ENCODE assay signal across 11 cellular contexts in genomic region chr18:58196164-58196563, GRCh38.
DNase-seq lines count a peak whose midpoint lies in the region; ATAC-seq, FAIRE-seq and TF ChIP-seq lines count a peak whose summit lies in the region.
"Had no signal": no experiment of that assay in that cellular context is flagged by ENCODE, and none has a peak within 500 bp of the region (broad histone marks: within the 10 kb centered on the region; RNA-seq: fewer than 3 reads in every experiment).

No MANE protein-coding gene starts in this region.

- no peaks in the 10 kb centered on the region for H3K9me2 ChIP-seq in PC-3 (replicated peaks; ENCODE audit: low read length)

- peak; percentile 88 for FAIRE-seq in GM12892 (lab: Jason Lieb, UNC)
- FAIRE-seq: TTC549 had no signal

- intact Hi-C loops in PC-3 (cut with micrococcal nuclease), result loop anchor here (1.0 kb wide), 1 partner anchor 22 kb away; no protein-coding TSS in a partner anchor
- intact Hi-C loops in prostate gland (cut with DNase I), result no loop called here

- H4K20me1 ChIP-seq in PC-3 (ENCODE audit: low read length), result no peaks in the 10 kb centered on the region

- no peak overlapping the region for H2AFZ ChIP-seq in PC-3 (ENCODE audit: low read length)

- H3K27ac ChIP-seq in PC-3 (ENCODE audit: low read length), result peak overlapping the region; percentile 59
- H3K27ac ChIP-seq in prostate gland, result peak overlapping the region; percentile 9 to 64

- no peaks in the 10 kb centered on the region for H3K36me3 ChIP-seq in PC-3 (ENCODE audit: low read depth, low read length)
- H3K36me3 ChIP-seq in prostate gland, result no peaks in the 10 kb centered on the region

- in situ Hi-C loops in ACHN (cut with HindIII; ENCODE audit: low pct_ligation_motif_present, low pct_unique_long_range_greater_than_20kb, low sequenced_read_pairs), result no loop called here

- peak; percentile 84 for ATAC-seq in PC-3

- H3K4me1 ChIP-seq in PC-3 (ENCODE audit: insufficient read depth, low read length) (peaks cover 29% of the 10 kb centered on the region), prostate gland (replicated peaks) (no peaks in the 10 kb centered on the region)

- H3K9ac ChIP-seq in PC-3 (ENCODE audit: low read length), result no peak overlapping the region

- H3K4me2 ChIP-seq in PC-3 (ENCODE audit: low read length), result peak overlapping the region; percentile 60

- H3F3A ChIP-seq in PC-3 (ENCODE audit: low read length, unreplicated experiment), result no peaks in the 10 kb centered on the region

- POLR2A ChIA-PET in PC-3 (lab: Charles Lee; ENCODE audit: unreplicated experiment), result interaction anchor here (0.6 to 1.0 kb wide), 2 partner anchors 25 to 59 kb away, joined by 4 to 5 read pairs; no protein-coding TSS in a partner anchor

- no TSS peak for BruUV-seq in PC-3 (replicated peaks; lab: Mats Ljungman, UMichigan)

- no peaks in the 10 kb centered on the region for H3K27me3 ChIP-seq in PC-3 (ENCODE audit: low read length)
- no peaks in the 10 kb centered on the region for H3K27me3 ChIP-seq in prostate gland (replicated peaks; ENCODE audit: insufficient read depth)

- H3K4me3 ChIP-seq in PC-3 (ENCODE audit: low read length) (peak overlapping the region; percentile 38), epithelial cell of proximal tubule (ENCODE audit: low read depth, low read length) (peak overlapping the region; percentile 53), prostate gland (peak overlapping the region; percentile 22 to 25)

- WGBS in prostate gland, result 49% methylated on average over 3 of the region's 3 CpGs

- H3K79me2 ChIP-seq in PC-3 (ENCODE audit: low read length), result peaks cover 59% of the 10 kb centered on the region

- no peaks in the 10 kb centered on the region for H3K9me3 ChIP-seq in PC-3 (ENCODE audit: low read length)
- no peaks in the 10 kb centered on the region for H3K9me3 ChIP-seq in prostate gland

- TF ChIP-seq POLR2A in GM12892 (IDR thresholded peaks at IDR 0.05; ENCODE audit: low read depth, low read length) (no peak), prostate gland (IDR thresholded peaks at IDR 0.05) (no peak)

- TF ChIP-seq CTCF in PC-3 (conservative IDR thresholded peaks at IDR 0.05; ENCODE audit: low read depth, low read length), result no peak
- no peak for TF ChIP-seq CTCF in epithelial cell of proximal tubule (conservative IDR thresholded peaks at IDR 0.05; ENCODE audit: low read depth, low read length)
- TF ChIP-seq CTCF in prostate gland (IDR thresholded peaks at IDR 0.05), result no peak

- DNase-seq in GM12892 (ENCODE audit: insufficient read length), result no peak
- peak; percentile 75 for DNase-seq in PC-3
- no peak for DNase-seq in epithelial cell of proximal tubule (ENCODE audit: low read depth)
- DNase-seq in prostate gland (ENCODE audit: low spot score), result no peak
- DNase-seq in putamen (ENCODE audit: low spot score), result no peak
- DNase-seq in ACHN, result no peak
- DNase-seq in NCI-H1694 (lab: John Stamatoyannopoulos, UW), result no peak
- no peak for DNase-seq in activated gamma-delta T cell treated with Interleukin-2 at 50 U/mL for 16 hours
- DNase-seq: GDM1, Kasumi-1 had no signal

- CTCF ChIA-PET in PC-3 (lab: Charles Lee), result interaction anchor here (0.6 to 1.0 kb wide), 2 partner anchors 25 to 600 kb away, joined by 4 read pairs; no protein-coding TSS in a partner anchor
